Comparison of ENCODE assay signal across 18 cellular contexts in the genomic region with DNA sequence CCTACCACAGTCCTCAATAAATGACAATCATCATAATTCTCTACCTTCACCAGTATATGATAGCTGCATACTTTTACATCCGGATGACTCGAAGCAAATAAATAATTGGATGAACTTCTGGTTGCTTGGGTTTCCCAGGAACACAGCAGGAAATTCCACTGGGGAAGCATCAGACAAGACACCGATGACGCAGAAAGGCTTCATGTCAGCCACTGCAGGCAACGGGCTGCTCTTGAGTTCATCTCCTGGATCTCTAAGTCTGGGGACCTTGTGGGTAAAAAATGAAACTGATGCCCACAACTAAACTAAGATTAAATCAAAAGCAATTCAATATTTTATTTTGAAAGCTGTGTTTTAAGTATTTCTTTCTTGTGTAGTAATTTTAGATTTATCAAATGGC.
DNase-seq lines count a peak whose midpoint lies in the region; ATAC-seq and TF ChIP-seq lines count a peak whose summit lies in the region.
"Had no signal": no experiment of that assay in that cellular context is flagged by ENCODE, and none has a peak within 500 bp of the region (broad histone marks: within the 10 kb centered on the region; RNA-seq: fewer than 3 reads in every experiment).

No MANE protein-coding gene starts in this region.

- no peak for ATAC-seq in activated naive CD8-positive, alpha-beta T cell treated with anti-CD3 and anti-CD28 coated beads, Interleukin-2, amount 10 ng/mL, durations not matched to agents 7 days and 5 days (ENCODE audit: low read depth)
- ATAC-seq in GM21737 (IDR thresholded peaks at IDR 0.05; ENCODE audit: unreplicated experiment) (no peak), GM18907 (IDR thresholded peaks at IDR 0.05; ENCODE audit: unreplicated experiment) (no peak)
- ATAC-seq: HCT116 had no signal

- in situ Hi-C loops in brain microvascular endothelial cell (cut with HindIII; ENCODE audit: low pct_ligation_motif_present, low sequenced_read_pairs): no loop called here

- no peak overlapping the region for H3K4me3 Mint-ChIP-seq in activated naive CD8-positive, alpha-beta T cell treated with anti-CD3 and anti-CD28 coated beads, Interleukin-2, amount 10 ng/mL, durations not matched to agents 7 days and 5 days
- H3K4me3 Mint-ChIP-seq in activated naive CD8-positive, alpha-beta T cell treated with anti-CD3 and anti-CD28 coated beads for 36 hours: no peak overlapping the region

- H3K4me1 Mint-ChIP-seq in activated naive CD8-positive, alpha-beta T cell treated with anti-CD3 and anti-CD28 coated beads, Interleukin-2, amount 10 ng/mL, durations not matched to agents 7 days and 5 days: peaks cover 44% of the 10 kb centered on the region
- H3K4me1 Mint-ChIP-seq in activated naive CD8-positive, alpha-beta T cell treated with anti-CD3 and anti-CD28 coated beads for 36 hours: peaks cover 43% of the 10 kb centered on the region

- H3K27ac ChIP-seq in brain microvascular endothelial cell: no peak overlapping the region
- H3K27ac ChIP-seq: HL-60 had no signal

- H3K27me3 Mint-ChIP-seq in activated naive CD8-positive, alpha-beta T cell treated with anti-CD3 and anti-CD28 coated beads, Interleukin-2, amount 10 ng/mL, durations not matched to agents 7 days and 5 days: peaks cover 10% of the 10 kb centered on the region
- H3K27me3 Mint-ChIP-seq in activated naive CD8-positive, alpha-beta T cell treated with anti-CD3 and anti-CD28 coated beads for 36 hours: peaks cover 53% of the 10 kb centered on the region

- H3K36me3 Mint-ChIP-seq in activated naive CD8-positive, alpha-beta T cell treated with anti-CD3 and anti-CD28 coated beads, Interleukin-2, amount 10 ng/mL, durations not matched to agents 7 days and 5 days: peaks cover 15% of the 10 kb centered on the region
- peaks cover 20% of the 10 kb centered on the region for H3K36me3 Mint-ChIP-seq in activated naive CD8-positive, alpha-beta T cell treated with anti-CD3 and anti-CD28 coated beads for 36 hours

- DNase-seq in activated naive CD8-positive, alpha-beta T cell treated with anti-CD3 and anti-CD28 coated beads, Interleukin-2, amount 10 ng/mL, durations not matched to agents 7 days and 5 days: no peak
- no peak for DNase-seq in activated naive CD8-positive, alpha-beta T cell treated with anti-CD3 and anti-CD28 coated beads for 36 hours
- peak; percentile 12 for DNase-seq in M059J (ENCODE audit: low read depth)
- peak; percentile 58 for DNase-seq in brain microvascular endothelial cell
- DNase-seq in amniotic stem cell (lab: John Stamatoyannopoulos, UW): no peak
- DNase-seq: ACHN, Calu3, DMS53, NCI-H1417 treated with DMSO at 0.1 percent for 48 hours, NCI-H1930, NCI-H2171 treated with DMSO at 0.1 percent for 48 hours, NCI-H748 treated with DMSO at 0.1 percent for 48 hours, RPMI8226, SIG-M5 had no signal

- H3K27ac Mint-ChIP-seq in activated naive CD8-positive, alpha-beta T cell treated with anti-CD3 and anti-CD28 coated beads, Interleukin-2, amount 10 ng/mL, durations not matched to agents 7 days and 5 days: peak overlapping the region; percentile 32
- no peak overlapping the region for H3K27ac Mint-ChIP-seq in activated naive CD8-positive, alpha-beta T cell treated with anti-CD3 and anti-CD28 coated beads for 36 hours

- no peaks in the 10 kb centered on the region for H3K27me3 ChIP-seq in brain microvascular endothelial cell (replicated peaks)

- no peak for TF ChIP-seq CTCF in brain microvascular endothelial cell (IDR thresholded peaks at IDR 0.05; ENCODE audit: low read depth, low read length, missing control alignments)

- peaks cover 5% of the 10 kb centered on the region for H3K9me3 Mint-ChIP-seq in activated naive CD8-positive, alpha-beta T cell treated with anti-CD3 and anti-CD28 coated beads, Interleukin-2, amount 10 ng/mL, durations not matched to agents 7 days and 5 days
- H3K9me3 Mint-ChIP-seq in activated naive CD8-positive, alpha-beta T cell treated with anti-CD3 and anti-CD28 coated beads for 36 hours: peaks cover 6% of the 10 kb centered on the region

- H3K4me3 ChIP-seq in brain microvascular endothelial cell (ENCODE audit: low read depth, low read length): no peak overlapping the region

- H3K36me3 ChIP-seq in brain microvascular endothelial cell (replicated peaks): no peaks in the 10 kb centered on the region

- POLR2A ChIA-PET in activated naive CD8-positive, alpha-beta T cell treated with anti-CD3 and anti-CD28 coated beads, Interleukin-2, amount 10 ng/mL, durations not matched to agents 7 days and 5 days (lab: Charles Lee): no interaction called here

Comparison
In these comparisons a context has a peak if more than half of its experiments do, and no peak if none do; other contexts are left out.
1. DNase-seq: peak in M059J (single experiment) and brain microvascular endothelial cell (single experiment); none in activated naive CD8-positive, alpha-beta T cell treated with anti-CD3 and anti-CD28 coated beads, Interleukin-2, amount 10 ng/mL, durations not matched to agents 7 days and 5 days (single experiment), activated naive CD8-positive, alpha-beta T cell treated with anti-CD3 and anti-CD28 coated beads for 36 hours (single experiment) and amniotic stem cell (single experiment).